Comparison of ENCODE assay signal across 8 cellular contexts in genomic region chr14:59187802-59188460, GRCh38. TPM values are rescaled to one million over a fixed set of nuclear protein-coding genes. Genes with fewer than 3 reads are reported as not detected.
DNase-seq lines count a peak whose midpoint lies in the region; ATAC-seq, FAIRE-seq and TF ChIP-seq lines count a peak whose summit lies in the region.

No MANE protein-coding gene starts in this region.

- H3K9me3 ChIP-seq in Caco-2 (no peaks in the 10 kb centered on the region), SJSA1 (replicated peaks) (no peaks in the 10 kb centered on the region), iPS-20b (ENCODE audit: insufficient read depth, low read depth, low read length) (no peaks in the 10 kb centered on the region)

- H3K4me1 Mint-ChIP-seq in Caco-2 (ENCODE audit: low read depth, unreplicated experiment), result peaks cover 11% of the 10 kb centered on the region

- peak overlapping the region; percentile 31 for H3K27ac Mint-ChIP-seq in Caco-2 (ENCODE audit: unreplicated experiment)

- CTCF ChIA-PET in Caco-2 (lab: Charles Lee), result interaction anchor here (0.6 to 1.2 kb wide), 6 partner anchors 43 to 702 kb away, joined by 3 to 5 read pairs (median 4); no protein-coding TSS in a partner anchor

- no peaks in the 10 kb centered on the region for H3K36me3 ChIP-seq in Caco-2 (ENCODE audit: control insufficient read depth, insufficient read depth, low read length)
- H3K36me3 ChIP-seq in SJSA1, result peaks cover 5% of the 10 kb centered on the region; the same call in 1 of the 2 replicates
- H3K36me3 ChIP-seq in iPS-20b (ENCODE audit: insufficient read depth, low read depth, low read length), result no peaks in the 10 kb centered on the region

- peak overlapping the region; percentile 65 for H3K4me3 ChIP-seq in Caco-2 (ENCODE audit: low read depth, low read length)
- peak overlapping the region; percentile 75 for H3K4me3 ChIP-seq in SJSA1
- peak overlapping the region; percentile 69 for H3K4me3 ChIP-seq in iPS-20b (ENCODE audit: low read length)

- H3K36me3 Mint-ChIP-seq in Caco-2 (ENCODE audit: insufficient read depth, unreplicated experiment), result no peaks in the 10 kb centered on the region

- TF ChIP-seq CTCF in Caco-2 (IDR thresholded peaks at IDR 0.05; ENCODE audit: insufficient read depth in 1 of 2, low read depth in 1 of 2, low read length in 1 of 2, severe bottlenecking in 1 of 2, unreplicated experiment in 1 of 2), result no peak

- H3K27me3 ChIP-seq in Caco-2 (replicated peaks; ENCODE audit: control insufficient read depth, insufficient read depth, low read length), result no peaks in the 10 kb centered on the region
- H3K27me3 ChIP-seq in SJSA1 (replicated peaks), result peaks cover 7% of the 10 kb centered on the region; the same call in 1 of the 2 replicates
- peaks cover 37% of the 10 kb centered on the region for H3K27me3 ChIP-seq in iPS-20b (ENCODE audit: insufficient read depth, low read length)

- POLR2A ChIA-PET in Caco-2 (lab: Charles Lee), result interaction anchor here (0.5 to 1.2 kb wide), 4 partner anchors 10 to 551 kb away, joined by 3 to 6 read pairs (median 3); partner anchors contain the start of genes JKAMP and L3HYPDH

- TSS peak; percentile 90 for BruUV-seq in Caco-2 (replicated peaks; lab: Mats Ljungman, UMichigan)

- intact Hi-C loops in Caco-2 (cut with micrococcal nuclease; ENCODE audit: unreplicated experiment), result loop anchor here (2.0 kb wide), 2 partner anchors 61 to 127 kb away; no protein-coding TSS in a partner anchor

- 0 out of 2 replicates have a peak, but pooled peaks cover 5% of the 10 kb centered on the region for H3K4me1 ChIP-seq in Caco-2
- peaks cover 9% of the 10 kb centered on the region; the same call in 1 of the 2 replicates for H3K4me1 ChIP-seq in SJSA1 (replicated peaks)
- H3K4me1 ChIP-seq in iPS-20b (ENCODE audit: insufficient read depth, low read length), result peaks cover 4% of the 10 kb centered on the region; the same call in 1 of the 2 replicates

- no peaks in the 10 kb centered on the region for H3K9me3 Mint-ChIP-seq in Caco-2 (ENCODE audit: unreplicated experiment)

- ATAC-seq in GM21447 (IDR thresholded peaks at IDR 0.05; ENCODE audit: unreplicated experiment), result peak; percentile 9

- peak overlapping the region; percentile 96 for H3K4me3 Mint-ChIP-seq in Caco-2 (ENCODE audit: unreplicated experiment)

- peaks cover 2% of the 10 kb centered on the region for H3K27me3 Mint-ChIP-seq in Caco-2 (ENCODE audit: insufficient read depth, unreplicated experiment)

- DNase-seq in Caco-2 (peak; percentile 19 to 36), HTR-8/SVneo (ENCODE audit: insufficient read length, low spot score) (peak; percentile 31), SJSA1 (ENCODE audit: low read depth in 1 of 2, low spot score in 2 of 2) (peak; percentile 38 to 76), anterior cingulate cortex (lab: John Stamatoyannopoulos, UW) (peak in 40 of 58 donors; percentile 5 to 74 (median 43)), dermis blood vessel endothelial cell (no peak)
- DNase-seq in stimulated activated CD4-positive, alpha-beta T cell treated with anti-CD3 and anti-CD28 coated beads, Interleukin-15, amount 100 ng/mL, for 24 hours, result peak; percentile 46

- no peak for FAIRE-seq in HTR-8/SVneo (lab: Jason Lieb, UNC)

- H3K9ac ChIP-seq in iPS-20b (ENCODE audit: low read depth, low read length), result peak overlapping the region; percentile 62; the same call in 1 of the 2 replicates

- H3K27ac ChIP-seq in SJSA1 (no peak overlapping the region), iPS-20b (ENCODE audit: low read length) (no peak overlapping the region)

RNA-seq across cellular contexts. Expression of gene DAAM1, which starts 0.5 kb away (rescaled TPM):
- 35.3 and 37.3 TPM in 2 replicates for total RNA-seq in Caco-2 (2022)
- 9.5 and 13.7 TPM in 2 replicates for total RNA-seq in SJSA1 (2014; rRNA removed; shearing (Covaris generic))
- total RNA-seq in dermis blood vessel endothelial cell, result 32.0 and 65.3 TPM in 2 replicates
